ENCODE assay signal across 9 cellular contexts in the genomic region with DNA sequence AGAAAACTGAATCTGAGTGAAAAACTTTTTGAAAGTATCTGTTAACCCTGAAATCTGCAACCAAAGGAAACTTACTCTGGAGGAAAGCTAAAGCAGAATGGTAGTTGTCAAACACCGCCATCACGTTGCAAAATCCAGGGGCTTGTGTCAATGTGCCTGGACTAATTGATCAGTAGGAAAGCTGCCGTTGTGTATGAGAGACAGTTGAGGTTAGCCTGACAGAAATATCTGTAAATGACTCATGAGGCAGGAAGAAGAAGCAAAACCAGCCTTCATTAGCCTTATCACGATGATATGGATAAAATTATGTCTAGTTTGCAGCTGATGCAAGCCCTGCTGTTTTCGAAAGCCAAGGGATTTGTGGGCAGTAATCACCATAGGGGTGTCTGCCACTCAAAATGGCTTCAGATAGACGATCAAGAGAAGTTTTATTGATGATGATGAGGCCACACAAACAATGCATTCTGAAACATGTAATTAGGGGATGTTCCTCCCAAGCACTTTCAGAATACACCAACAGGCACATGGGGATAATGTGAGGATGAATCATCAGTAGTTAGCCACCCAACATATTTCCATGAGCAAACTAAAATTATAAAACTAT. TPM values are rescaled to one million over a fixed set of nuclear protein-coding genes. Genes with fewer than 3 reads are reported as not detected.
DNase-seq lines count a peak whose midpoint lies in the region; ATAC-seq and TF ChIP-seq lines count a peak whose summit lies in the region.
"Had no signal": no experiment of that assay in that cellular context is flagged by ENCODE, and none has a peak within 500 bp of the region (broad histone marks: within the 10 kb centered on the region; RNA-seq: fewer than 3 reads in every experiment).

No MANE protein-coding gene starts in this region.

- TF ChIP-seq CTCF in HL-60 (IDR thresholded peaks at IDR 0.05; ENCODE audit: insufficient read depth, low read length) (no peak), right lobe of liver (IDR thresholded peaks at IDR 0.05) (no peak)

- H3K36me3 ChIP-seq in right lobe of liver, result no peaks in the 10 kb centered on the region

- peaks cover 1% of the 10 kb centered on the region for H3K27me3 Mint-ChIP-seq in activated CD4-positive, alpha-beta memory T cell treated with anti-CD3 and anti-CD28 coated beads, Interleukin-2, amount 10 ng/mL, durations not matched to agents 7 days and 5 days

- H3K27me3 ChIP-seq in HL-60 (ENCODE audit: insufficient read depth, poor library complexity, severe bottlenecking), result no peaks in the 10 kb centered on the region
- no peaks in the 10 kb centered on the region for H3K27me3 ChIP-seq in right lobe of liver

- H3K4me1 ChIP-seq in right lobe of liver, result peaks cover 0 to 36% (median 20%) of the 10 kb centered on the region in 4 donors

- peak; percentile 47 for DNase-seq in AG20443 (ENCODE audit: low spot score)
- DNase-seq in HL-60 (ENCODE audit: low read depth in 1 of 2, low spot score in 1 of 2), result peak; percentile 14 to 74
- peak; percentile 48 for DNase-seq in activated CD4-positive, alpha-beta memory T cell treated with anti-CD3 and anti-CD28 coated beads, Interleukin-2, amount 10 ng/mL, durations not matched to agents 7 days and 5 days
- DNase-seq in right lobe of liver, result no peak
- DNase-seq in DMS79 (lab: John Stamatoyannopoulos, UW), result no peak
- DNase-seq: NCI-H510A had no signal

- peaks cover 68% of the 10 kb centered on the region for H3K4me1 Mint-ChIP-seq in activated CD4-positive, alpha-beta memory T cell treated with anti-CD3 and anti-CD28 coated beads, Interleukin-2, amount 10 ng/mL, durations not matched to agents 7 days and 5 days

- H3K4me3 Mint-ChIP-seq in activated CD4-positive, alpha-beta memory T cell treated with anti-CD3 and anti-CD28 coated beads, Interleukin-2, amount 10 ng/mL, durations not matched to agents 7 days and 5 days, result peak overlapping the region; percentile 41

- ATAC-seq in right lobe of liver (peak in 1 of 4 donors; percentile 2), HG02798 (IDR thresholded peaks at IDR 0.05; ENCODE audit: poor library complexity, unreplicated experiment) (no peak), HG03521 (IDR thresholded peaks at IDR 0.05; ENCODE audit: unreplicated experiment) (no peak), GM18517 (IDR thresholded peaks at IDR 0.05; ENCODE audit: unreplicated experiment) (no peak)

- H3K27ac ChIP-seq in HL-60 (replicated peaks) (no peak overlapping the region), right lobe of liver (peak overlapping the region in 2 of 3 donors; percentile 16 to 24)

- H3K36me3 Mint-ChIP-seq in activated CD4-positive, alpha-beta memory T cell treated with anti-CD3 and anti-CD28 coated beads, Interleukin-2, amount 10 ng/mL, durations not matched to agents 7 days and 5 days (ENCODE audit: low read depth), result no peaks in the 10 kb centered on the region

- TF ChIP-seq POLR2A in right lobe of liver (IDR thresholded peaks at IDR 0.05), result no peak

- H3K9me3 ChIP-seq in right lobe of liver, result no peaks in the 10 kb centered on the region

- intact Hi-C loops in right lobe of liver (cut with DNase I), result no loop called here

- CTCF ChIA-PET in activated CD4-positive, alpha-beta memory T cell treated with anti-CD3 and anti-CD28 coated beads, Interleukin-2, amount 10 ng/mL, durations not matched to agents 7 days and 5 days (lab: Charles Lee), result interaction anchor here (0.7 to 9.3 kb wide), 10 partner anchors 8 to 184 kb away, joined by 3 to 256 read pairs (median 3); no protein-coding TSS in a partner anchor

- POLR2A ChIA-PET in activated CD4-positive, alpha-beta memory T cell treated with anti-CD3 and anti-CD28 coated beads, Interleukin-2, amount 10 ng/mL, durations not matched to agents 7 days and 5 days (lab: Charles Lee), result interaction anchor here (0.9 to 6.9 kb wide), 14 partner anchors 8 to 413 kb away, joined by 3 to 99 read pairs (median 6); partner anchors contain the start of genes AHNAK, C11orf98, CSKMT and NXF1

- 16% methylated on average over 6 of the region's 6 CpGs for WGBS in right lobe of liver (ENCODE audit: insufficient coverage, low coverage, low lambda C conversion rate, missing lambda C conversion rate)

- H3K27ac Mint-ChIP-seq in activated CD4-positive, alpha-beta memory T cell treated with anti-CD3 and anti-CD28 coated beads, Interleukin-2, amount 10 ng/mL, durations not matched to agents 7 days and 5 days, result peak overlapping the region; percentile 91

- H3K4me3 ChIP-seq in HL-60 (replicated peaks; ENCODE audit: insufficient read depth, low read length) (no peak overlapping the region), right lobe of liver (no peak overlapping the region)

- H3K9me3 Mint-ChIP-seq in activated CD4-positive, alpha-beta memory T cell treated with anti-CD3 and anti-CD28 coated beads, Interleukin-2, amount 10 ng/mL, durations not matched to agents 7 days and 5 days, result no peaks in the 10 kb centered on the region

RNA-seq across cellular contexts. Expression of gene SCGB1A1, which starts 8.9 kb away (rescaled TPM):
- total RNA-seq in activated CD4-positive, alpha-beta memory T cell treated with anti-CD3 and anti-CD28 coated beads, Interleukin-2, amount 10 ng/mL, durations not matched to agents 7 days and 5 days, result not detected
- not detected for total RNA-seq in right lobe of liver

Comparison
In these comparisons a context has a peak if more than half of its experiments do, and no peak if none do; other contexts are left out.
1. DNase-seq: peak in AG20443 (single experiment), HL-60 (2 of 2) and activated CD4-positive, alpha-beta memory T cell treated with anti-CD3 and anti-CD28 coated beads, Interleukin-2, amount 10 ng/mL, durations not matched to agents 7 days and 5 days (single experiment); none in right lobe of liver (0 of 3) and DMS79 (single experiment).